ENCODE assay signal across 2 cellular contexts in genomic region chr1:232316864-232317263, GRCh38.
TF ChIP-seq lines count a peak whose summit lies in the region.

No MANE protein-coding gene starts in this region.

TF ChIP-seq in IMR-90, 13 proteins besides CTCF, POLR2A, EP300 and RAD21 (continued from another document):
- TF ChIP-seq RCOR1 (IDR thresholded peaks at IDR 0.05; ENCODE audit: insufficient replicate concordance, low read length) (no peak), MXI1 (IDR thresholded peaks at IDR 0.05; ENCODE audit: borderline replicate concordance, low read depth, low read length) (no peak), FOS (IDR thresholded peaks at IDR 0.05; ENCODE audit: low read depth, low read length) (no peak), MAFK (IDR thresholded peaks at IDR 0.05; ENCODE audit: low read depth, low read length) (no peak), BHLHE40 (IDR thresholded peaks at IDR 0.05; ENCODE audit: low read depth, low read length) (no peak), MAZ (IDR thresholded peaks at IDR 0.05; ENCODE audit: borderline replicate concordance, low read depth, low read length) (no peak)

TF ChIP-seq in endothelial cell of umbilical vein, 7 proteins besides CTCF, POLR2A, EP300 and RAD21:
- TF ChIP-seq FOS (IDR thresholded peaks at IDR 0.05; ENCODE audit: borderline replicate concordance, insufficient read depth, low read length) (no peak), GATA2 (IDR thresholded peaks at IDR 0.05; ENCODE audit: insufficient read depth, insufficient read length, low read depth, low read length) (no peak), JUN (IDR thresholded peaks at IDR 0.05; ENCODE audit: borderline replicate concordance, insufficient read depth, insufficient read length, low read depth) (no peak), EZH2 (IDR thresholded peaks at IDR 0.05; ENCODE audit: borderline replicate concordance, low read depth, low read length, severe bottlenecking) (no peak), POLR2AphosphoS5 (IDR thresholded peaks at IDR 0.05; ENCODE audit: insufficient read depth, low read depth, low read length) (no peak), MAX (IDR thresholded peaks at IDR 0.05; ENCODE audit: insufficient read depth, insufficient read length) (no peak)
